ENCODE assay signal across 8 cellular contexts in the genomic region with DNA sequence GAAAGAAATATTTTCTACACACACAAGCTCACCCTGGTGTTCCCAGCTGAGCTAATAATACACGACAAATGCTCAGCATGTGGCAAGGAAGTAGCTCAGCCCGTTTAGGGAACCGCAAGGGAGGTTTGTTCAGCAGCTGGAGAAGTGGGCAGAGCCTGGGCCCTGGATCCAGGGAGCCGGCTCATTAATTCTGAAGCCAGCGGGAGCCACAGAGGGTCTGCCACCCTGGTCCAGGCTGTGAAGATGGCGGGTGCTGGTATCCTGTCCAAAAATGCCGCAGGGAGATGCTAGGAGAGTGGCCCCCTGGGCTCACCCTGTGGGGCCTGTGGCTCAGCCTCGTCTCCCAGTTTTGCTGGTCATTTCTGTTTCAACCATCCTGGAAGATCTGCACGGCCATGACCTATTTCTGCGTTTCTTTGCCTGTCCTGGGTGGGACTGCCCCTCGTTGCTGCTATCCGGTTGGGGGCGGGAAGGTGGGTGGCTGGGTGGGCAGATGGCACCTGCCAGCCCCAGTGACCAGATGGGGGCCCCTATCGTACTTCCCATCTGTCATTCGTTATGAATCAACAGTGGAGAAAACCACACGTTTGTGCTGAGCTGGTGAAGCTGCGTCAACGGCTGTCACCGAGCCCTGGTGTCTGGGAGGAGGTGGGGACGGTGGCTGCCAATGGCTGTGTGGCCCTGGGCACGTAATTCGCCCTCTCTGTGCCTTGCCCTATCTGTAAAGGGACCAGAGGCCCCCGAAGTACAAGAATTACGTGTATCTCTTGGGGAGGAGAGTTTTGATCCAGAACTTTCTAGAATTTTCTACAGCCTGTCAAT. TPM values are rescaled to one million over a fixed set of nuclear protein-coding genes. Genes with fewer than 3 reads are reported as not detected.
DNase-seq lines count a peak whose midpoint lies in the region; ATAC-seq, FAIRE-seq and TF ChIP-seq lines count a peak whose summit lies in the region.

No MANE protein-coding gene starts in this region.

- no peak overlapping the region for H2BK15ac ChIP-seq in H1 (ENCODE audit: low read length)

- TF ChIP-seq CTCF in H1 (IDR thresholded peaks at IDR 0.05; ENCODE audit: control extremely low read depth in 1 of 3, insufficient read depth in 1 of 3, low read depth in 1 of 3, low read length in 3 of 3), result no peak
- TF ChIP-seq CTCF in uterus (IDR thresholded peaks at IDR 0.05), result no peak

- no peak overlapping the region for H2BK120ac ChIP-seq in H1 (replicated peaks; ENCODE audit: low read depth, low read length)

- no peak overlapping the region for H3K14ac ChIP-seq in H1 (ENCODE audit: insufficient read length)

- peaks cover 15% of the 10 kb centered on the region for H3K4me1 ChIP-seq in CD8-positive, alpha-beta memory T cell (ENCODE audit: insufficient read depth, low read length)
- peaks cover 0 to 4% (median 0%) of the 10 kb centered on the region in 4 experiments; a peak in 1 of 7 replicates for H3K4me1 ChIP-seq in H1 (replicated peaks in 1 of 4; ENCODE audit: control insufficient read depth in 3 of 4, insufficient read depth in 4 of 4, low read length in 3 of 4)
- peaks cover 0 to 5% of the 10 kb centered on the region in 2 donors for H3K4me1 ChIP-seq in uterus

- H3K4me1 Mint-ChIP-seq in CD8-positive, alpha-beta memory T cell, result peaks cover 20 to 31% (median 21%) of the 10 kb centered on the region in 3 donors
- peaks cover 34% of the 10 kb centered on the region for H3K4me1 Mint-ChIP-seq in activated CD4-positive, alpha-beta memory T cell treated with anti-CD3 and anti-CD28 coated beads for 36 hours (ENCODE audit: low read depth)

- DNase-seq in CD8-positive, alpha-beta memory T cell, result peak; percentile 57 to 84 (median 77)
- DNase-seq in NCI-H2196 (lab: John Stamatoyannopoulos, UW; ENCODE audit: unreplicated experiment) (peak; percentile 48), H1 (ENCODE audit: low read depth in 1 of 2, low spot score in 2 of 2) (no peak), renal cortical epithelial cell (ENCODE audit: low read depth) (peak; percentile 58), uterus (no peak), NCI-H2227 treated with DMSO at 0.1 percent for 48 hours (lab: John Stamatoyannopoulos, UW) (no peak)
- DNase-seq in activated CD4-positive, alpha-beta memory T cell treated with anti-CD3 and anti-CD28 coated beads for 36 hours, result peak; percentile 95

- H3K23me2 ChIP-seq in H1 (ENCODE audit: low read depth, low read length), result no peaks in the 10 kb centered on the region

- peaks cover 3 to 11% of the 10 kb centered on the region in 2 donors for H3K27me3 Mint-ChIP-seq in CD8-positive, alpha-beta memory T cell
- H3K27me3 Mint-ChIP-seq in activated CD4-positive, alpha-beta memory T cell treated with anti-CD3 and anti-CD28 coated beads for 36 hours, result no peaks in the 10 kb centered on the region

- H3K23ac ChIP-seq in H1 (ENCODE audit: insufficient read length), result no peak overlapping the region

- no peak overlapping the region for H2AFZ ChIP-seq in H1 (ENCODE audit: low read length)

- H2BK12ac ChIP-seq in H1 (ENCODE audit: low read depth, low read length), result peak overlapping the region; percentile 27; the same call in 1 of the 2 replicates

- no peak overlapping the region for H3K4ac ChIP-seq in H1 (replicated peaks; ENCODE audit: insufficient read length, low read depth, low read length)

- no peak overlapping the region for H4K5ac ChIP-seq in H1 (ENCODE audit: insufficient read length, low read depth, low read length)

- TF ChIP-seq RAD21 in H1 (IDR thresholded peaks at IDR 0.05 in 1 of 2, conservative IDR thresholded peaks at IDR 0.05 in 1 of 2; ENCODE audit: low read depth in 2 of 2, low read length in 2 of 2), result no peak

- no peaks in the 10 kb centered on the region for H3K79me1 ChIP-seq in H1 (ENCODE audit: low read depth, low read length)

- H4K8ac ChIP-seq in H1 (ENCODE audit: extremely low read depth, insufficient read depth, low read length), result no peak overlapping the region

- no peaks in the 10 kb centered on the region for H3K9me3 Mint-ChIP-seq in CD8-positive, alpha-beta memory T cell
- H3K9me3 Mint-ChIP-seq in activated CD4-positive, alpha-beta memory T cell treated with anti-CD3 and anti-CD28 coated beads for 36 hours, result no peaks in the 10 kb centered on the region

- H2BK20ac ChIP-seq in H1 (ENCODE audit: low read length), result no peak overlapping the region

- H3K4me2 ChIP-seq in H1 (ENCODE audit: insufficient read depth in 1 of 2, low read depth in 2 of 2, low read length in 2 of 2), result no peak overlapping the region

- no peaks in the 10 kb centered on the region for H3K36me3 ChIP-seq in CD8-positive, alpha-beta memory T cell (ENCODE audit: insufficient read depth, low read length)
- no peaks in the 10 kb centered on the region for H3K36me3 ChIP-seq in H1 (ENCODE audit: control insufficient read depth in 2 of 4, insufficient read depth in 4 of 4, low read length in 3 of 4)
- no peaks in the 10 kb centered on the region for H3K36me3 ChIP-seq in uterus

- peak; percentile 54 for ATAC-seq in GM21737 (IDR thresholded peaks at IDR 0.05; ENCODE audit: unreplicated experiment)

- no peaks in the 10 kb centered on the region for H3K79me2 ChIP-seq in H1 (ENCODE audit: control insufficient read depth in 1 of 2, insufficient read depth in 2 of 2, low read length in 2 of 2)

- POLR2A ChIA-PET in CD8-positive, alpha-beta memory T cell (lab: Charles Lee), result no interaction called here
- POLR2A ChIA-PET in activated CD4-positive, alpha-beta memory T cell treated with anti-CD3 and anti-CD28 coated beads for 36 hours (lab: Charles Lee), result interaction anchor here (1.2 to 1.3 kb wide), 2 partner anchors 9 to 10 kb away, joined by 3 to 4 read pairs; no protein-coding TSS in a partner anchor
- POLR2A ChIA-PET in H1 (lab: Charles Lee; ENCODE audit: partially characterized antibody), result no interaction called here

- peak overlapping the region; percentile 10 to 80 (median 74) for H3K4me3 Mint-ChIP-seq in CD8-positive, alpha-beta memory T cell
- peak overlapping the region; percentile 42 for H3K4me3 Mint-ChIP-seq in activated CD4-positive, alpha-beta memory T cell treated with anti-CD3 and anti-CD28 coated beads for 36 hours

- FAIRE-seq in H1 (lab: Jason Lieb, UNC), result no peak

- H2AK5ac ChIP-seq in H1 (ENCODE audit: low read depth, low read length), result no peak overlapping the region; the same call in 1 of the 2 replicates

- no peaks in the 10 kb centered on the region for H3K9me3 ChIP-seq in CD8-positive, alpha-beta memory T cell (ENCODE audit: low read length)
- H3K9me3 ChIP-seq in H1 (ENCODE audit: insufficient read depth in 2 of 2, low read depth in 1 of 2, low read length in 1 of 2) (no peaks in the 10 kb centered on the region), uterus (no peaks in the 10 kb centered on the region)

- no peaks in the 10 kb centered on the region for H3K36me3 Mint-ChIP-seq in CD8-positive, alpha-beta memory T cell
- peaks cover 4% of the 10 kb centered on the region for H3K36me3 Mint-ChIP-seq in activated CD4-positive, alpha-beta memory T cell treated with anti-CD3 and anti-CD28 coated beads for 36 hours

- H2BK5ac ChIP-seq in H1 (ENCODE audit: low read depth, low read length), result no peak overlapping the region

- no peaks in the 10 kb centered on the region for H4K20me1 ChIP-seq in H1 (replicated peaks in 1 of 2; ENCODE audit: control insufficient read depth in 1 of 2, insufficient read depth in 2 of 2, low read length in 2 of 2)

- CTCF ChIA-PET in CD8-positive, alpha-beta memory T cell (lab: Charles Lee), result interaction anchor here (0.9 to 5.5 kb wide), 2 partner anchors 25 to 32 kb away, joined by 3 to 33 read pairs; no protein-coding TSS in a partner anchor
- CTCF ChIA-PET in activated CD4-positive, alpha-beta memory T cell treated with anti-CD3 and anti-CD28 coated beads for 36 hours (lab: Charles Lee), result interaction anchor here (1.0 to 4.5 kb wide), 5 partner anchors 10 to 29 kb away, joined by 4 to 24 read pairs (median 4); no protein-coding TSS in a partner anchor
- CTCF ChIA-PET in H1 (lab: Charles Lee; ENCODE audit: partially characterized antibody), result interaction anchor here (0.6 to 10.8 kb wide), 5 partner anchors 9 to 167 kb away, joined by 3 to 166 read pairs (median 3); no protein-coding TSS in a partner anchor

- peak overlapping the region; percentile 72 to 99 (median 95) for H3K27ac Mint-ChIP-seq in CD8-positive, alpha-beta memory T cell
- H3K27ac Mint-ChIP-seq in activated CD4-positive, alpha-beta memory T cell treated with anti-CD3 and anti-CD28 coated beads for 36 hours, result peak overlapping the region; percentile 85

- peaks cover 3% of the 10 kb centered on the region for H3K27me3 ChIP-seq in CD8-positive, alpha-beta memory T cell (ENCODE audit: insufficient read depth, low read length, poor library complexity, severe bottlenecking)
- no peaks in the 10 kb centered on the region for H3K27me3 ChIP-seq in H1 (replicated peaks in 1 of 4; ENCODE audit: control insufficient read depth in 3 of 4, extremely low read depth in 1 of 4, insufficient read depth in 3 of 4, low read length in 3 of 4)
- no peaks in the 10 kb centered on the region for H3K27me3 ChIP-seq in uterus

- H3K18ac ChIP-seq in H1 (ENCODE audit: extremely low read depth, low read length), result no peak overlapping the region; the same call in 1 of the 2 replicates

- WGBS in H1 (ENCODE audit: extremely low coverage in 1 of 2, insufficient coverage in 1 of 2, insufficient read length in 1 of 2, insufficient replicate concordance in 2 of 2, low coverage in 1 of 2, low lambda C conversion rate in 2 of 2, missing lambda C conversion rate in 1 of 2), 2 experiments, result 75% methylated on average over 22 of the region's 24 CpGs; no CpG with 5 or more reads in 1 of the 2 experiments

- H3K4me3 ChIP-seq in CD8-positive, alpha-beta memory T cell (ENCODE audit: low read length), result peak overlapping the region; percentile 20
- no peak overlapping the region for H3K4me3 ChIP-seq in H1 (ENCODE audit: extremely low read depth in 1 of 4, insufficient read depth in 2 of 4, low read depth in 3 of 4, low read length in 4 of 4)
- no peak overlapping the region for H3K4me3 ChIP-seq in uterus

- no peak overlapping the region for H4K91ac ChIP-seq in H1 (replicated peaks; ENCODE audit: insufficient read length, low read length)

- intact Hi-C loops in activated CD4-positive, alpha-beta memory T cell treated with anti-CD3 and anti-CD28 coated beads for 36 hours (cut with micrococcal nuclease), result loop anchor here (1.0 to 2.0 kb wide), 3 partner anchors 9 to 46 kb away; partner anchors contain the start of gene S1PR4
- intact Hi-C loops in uterus (cut with DNase I; ENCODE audit: low total_unique reads), result no loop called here

- H3K27ac ChIP-seq in CD8-positive, alpha-beta memory T cell (ENCODE audit: low read depth, low read length), result peak overlapping the region; percentile 29
- H3K27ac ChIP-seq in H1 (ENCODE audit: low read depth, low read length) (no peak overlapping the region), uterus (peak overlapping the region in 1 of 2 donors; percentile 24)

- no peak for TF ChIP-seq POLR2A in H1 (IDR thresholded peaks at IDR 0.05; ENCODE audit: control extremely low read depth in 1 of 2, low read depth in 2 of 2, low read length in 2 of 2)
- no peak for TF ChIP-seq POLR2A in uterus (IDR thresholded peaks at IDR 0.05)

- no peak for TF ChIP-seq EP300 in H1 (IDR thresholded peaks at IDR 0.05; ENCODE audit: borderline replicate concordance in 1 of 2, low read depth in 2 of 2, low read length in 2 of 2)

- no peak overlapping the region for H3K9ac ChIP-seq in H1 (replicated peaks in 1 of 4; ENCODE audit: extremely low read depth in 1 of 4, low read depth in 3 of 4, low read length in 3 of 4)

- H3K56ac ChIP-seq in H1 (replicated peaks; ENCODE audit: insufficient read length, low read depth, low read length), result no peak overlapping the region

RNA-seq across cellular contexts. Expression of gene GNA15, which starts 2.7 kb away (rescaled TPM):
- 1 to 10 TPM; 2.6 to 3.9 TPM for total RNA-seq in CD8-positive, alpha-beta memory T cell
- 0.59 TPM for polyA plus RNA-seq in CD8-positive, alpha-beta memory T cell
- 10 to 100 TPM; 78.4 to 79.5 TPM for total RNA-seq in activated CD4-positive, alpha-beta memory T cell treated with anti-CD3 and anti-CD28 coated beads for 36 hours
- 0.25 and 0.26 TPM in 2 replicates for total RNA-seq in H1 (2021; fragmentation: NEBNext Ultra II Directional; extraction: Animal tissue kit (Norgen Biotek cat#: 25700))
- 0.36 and 0.45 TPM in 2 replicates for polyA plus RNA-seq in H1 (2011; rRNA removed)
- 0.61 TPM for polyA plus RNA-seq in H1 (2011; cell fraction: cytosol; rRNA removed)
- polyA plus RNA-seq in H1 (2011; cell fraction: nucleus; rRNA removed), result 0.16 TPM
- polyA plus RNA-seq in H1 (2012, experiment 1 of 2), result 0.13 to 0.46 TPM (median 0.29 TPM) in 3 of 4 replicates, not detected in the other
- polyA plus RNA-seq in H1 (2012, experiment 2 of 2), result 0.14 TPM
- polyA plus RNA-seq in H1 (2013, experiment 1 of 2), result 0.36 TPM
- 0.40 TPM for polyA plus RNA-seq in H1 (2013, experiment 2 of 2)
- 0.07 and 0.13 TPM in 2 replicates for polyA minus RNA-seq in H1 (2011; rRNA and poly(A)+ RNA removed)
- not detected for polyA minus RNA-seq in H1 (2011; cell fraction: cytosol; rRNA and poly(A)+ RNA removed)
- not detected for polyA minus RNA-seq in H1 (2011; cell fraction: nucleus; rRNA and poly(A)+ RNA removed)
- 2.1 TPM in 1 of 2 replicates, not detected in the other for total RNA-seq in renal cortical epithelial cell
- 1 to 10 TPM; 1.2 to 7.2 (median 2.9) TPM for total RNA-seq in uterus

RNA-seq across cellular contexts. Expression of gene GNA11, which starts 39.0 kb away (rescaled TPM):
- 1 to 10 TPM; 5.8 TPM for total RNA-seq in CD8-positive, alpha-beta memory T cell
- 0.10 TPM for polyA plus RNA-seq in CD8-positive, alpha-beta memory T cell
- 10 to 100 TPM in 1 of 2 experiments, 1 to 10 TPM in 1; 6.3 to 11.6 TPM for total RNA-seq in activated CD4-positive, alpha-beta memory T cell treated with anti-CD3 and anti-CD28 coated beads for 36 hours
- total RNA-seq in H1 (2021; fragmentation: NEBNext Ultra II Directional; extraction: Animal tissue kit (Norgen Biotek cat#: 25700)), result 19.9 and 21.1 TPM in 2 replicates
- 6.2 and 13.6 TPM in 2 replicates for polyA plus RNA-seq in H1 (2011; rRNA removed)
- 10.8 TPM for polyA plus RNA-seq in H1 (2011; cell fraction: cytosol; rRNA removed)
- polyA plus RNA-seq in H1 (2011; cell fraction: nucleus; rRNA removed), result 19.0 TPM
- polyA plus RNA-seq in H1 (2012, experiment 1 of 2), result 13.5 to 20.6 TPM (median 17.0 TPM) in 4 replicates
- 13.5 TPM for polyA plus RNA-seq in H1 (2012, experiment 2 of 2)
- 18.3 TPM for polyA plus RNA-seq in H1 (2013, experiment 1 of 2)
- polyA plus RNA-seq in H1 (2013, experiment 2 of 2), result 17.5 TPM
- polyA minus RNA-seq in H1 (2011; rRNA and poly(A)+ RNA removed), result 4.9 and 7.8 TPM in 2 replicates
- polyA minus RNA-seq in H1 (2011; cell fraction: cytosol; rRNA and poly(A)+ RNA removed), result 10.4 TPM
- polyA minus RNA-seq in H1 (2011; cell fraction: nucleus; rRNA and poly(A)+ RNA removed), result 6.6 TPM
- 76.2 and 80.7 TPM in 2 replicates for total RNA-seq in renal cortical epithelial cell
- 10 to 100 TPM in 3 of 4 donors, 1 to 10 TPM in 1; 8.5 to 71.8 (median 27.7) TPM for total RNA-seq in uterus

RNA-seq across cellular contexts. Expression of gene S1PR4, which starts 45.4 kb away (rescaled TPM):
- total RNA-seq in CD8-positive, alpha-beta memory T cell, result 10 to 100 TPM; 64.3 to 68.9 TPM
- polyA plus RNA-seq in CD8-positive, alpha-beta memory T cell, result 494 TPM
- total RNA-seq in activated CD4-positive, alpha-beta memory T cell treated with anti-CD3 and anti-CD28 coated beads for 36 hours, result 10 to 100 TPM; 32.7 to 34.0 TPM
- total RNA-seq in H1 (2021; fragmentation: NEBNext Ultra II Directional; extraction: Animal tissue kit (Norgen Biotek cat#: 25700)), result not detected in 2 replicates
- 0.05 TPM in 1 of 2 replicates, not detected in the other for polyA plus RNA-seq in H1 (2011; rRNA removed)
- not detected for polyA plus RNA-seq in H1 (2011; cell fraction: cytosol; rRNA removed)
- polyA plus RNA-seq in H1 (2011; cell fraction: nucleus; rRNA removed), result not detected
- not detected in 4 replicates for polyA plus RNA-seq in H1 (2012, experiment 1 of 2)
- polyA plus RNA-seq in H1 (2012, experiment 2 of 2), result not detected
- polyA plus RNA-seq in H1 (2013, experiment 1 of 2), result not detected
- polyA plus RNA-seq in H1 (2013, experiment 2 of 2), result not detected
- polyA minus RNA-seq in H1 (2011; rRNA and poly(A)+ RNA removed), result not detected in 2 replicates
- polyA minus RNA-seq in H1 (2011; cell fraction: cytosol; rRNA and poly(A)+ RNA removed), result not detected
- not detected for polyA minus RNA-seq in H1 (2011; cell fraction: nucleus; rRNA and poly(A)+ RNA removed)
- total RNA-seq in renal cortical epithelial cell (0.10 TPM in 1 of 2 replicates, not detected in the other), uterus (1 to 10 TPM in 2 of 4 donors, not detected in 2; 1.3 to 2.0 TPM)

RNA-seq across cellular contexts. Expression of gene NCLN, which starts 52.5 kb away (rescaled TPM):
- total RNA-seq in CD8-positive, alpha-beta memory T cell, result 10 to 100 TPM; 94.7 to 96.0 TPM
- polyA plus RNA-seq in CD8-positive, alpha-beta memory T cell, result 47.4 TPM
- 10 to 100 TPM; 47.0 to 50.9 TPM for total RNA-seq in activated CD4-positive, alpha-beta memory T cell treated with anti-CD3 and anti-CD28 coated beads for 36 hours
- total RNA-seq in H1 (2021; fragmentation: NEBNext Ultra II Directional; extraction: Animal tissue kit (Norgen Biotek cat#: 25700)), result 103 and 105 TPM in 2 replicates
- polyA plus RNA-seq in H1 (2011; rRNA removed), result 89.2 and 119 TPM in 2 replicates
- polyA plus RNA-seq in H1 (2011; cell fraction: cytosol; rRNA removed), result 75.6 TPM
- 144 TPM for polyA plus RNA-seq in H1 (2011; cell fraction: nucleus; rRNA removed)
- 69.2 to 103 TPM (median 103 TPM) in 4 replicates for polyA plus RNA-seq in H1 (2012, experiment 1 of 2)
- polyA plus RNA-seq in H1 (2012, experiment 2 of 2), result 80.4 TPM
- 121 TPM for polyA plus RNA-seq in H1 (2013, experiment 1 of 2)
- 121 TPM for polyA plus RNA-seq in H1 (2013, experiment 2 of 2)
- polyA minus RNA-seq in H1 (2011; rRNA and poly(A)+ RNA removed), result 50.0 and 55.6 TPM in 2 replicates
- 68.7 TPM for polyA minus RNA-seq in H1 (2011; cell fraction: cytosol; rRNA and poly(A)+ RNA removed)
- 52.1 TPM for polyA minus RNA-seq in H1 (2011; cell fraction: nucleus; rRNA and poly(A)+ RNA removed)
- total RNA-seq in renal cortical epithelial cell, result 39.4 and 72.6 TPM in 2 replicates
- 10 to 100 TPM; 19.2 to 37.3 (median 28.2) TPM for total RNA-seq in uterus

Comparison
In these comparisons a context has a peak if more than half of its experiments do, and no peak if none do; other contexts are left out.
1. DNase-seq: peak in CD8-positive, alpha-beta memory T cell (5 of 5), NCI-H2196 (single experiment), activated CD4-positive, alpha-beta memory T cell treated with anti-CD3 and anti-CD28 coated beads for 36 hours (single experiment) and renal cortical epithelial cell (single experiment); none in H1 (0 of 2), uterus (0 of 2) and NCI-H2227 treated with DMSO at 0.1 percent for 48 hours (single experiment).
2. RNA of gene GNA15, which starts 2.7 kb away (total RNA-seq): 78.4 to 79.5 TPM in activated CD4-positive, alpha-beta memory T cell treated with anti-CD3 and anti-CD28 coated beads for 36 hours; 2.6 to 3.9 TPM in CD8-positive, alpha-beta memory T cell, 1.2 to 7.2 TPM in uterus, 0.25 to 0.26 TPM in H1 and 2.1 TPM in renal cortical epithelial cell; every median in the first group is over 4 times any median in the second.
3. RNA of gene S1PR4, which starts 45.4 kb away (total RNA-seq): 64.3 to 68.9 TPM in CD8-positive, alpha-beta memory T cell and 32.7 to 34.0 TPM in activated CD4-positive, alpha-beta memory T cell treated with anti-CD3 and anti-CD28 coated beads for 36 hours; 1.3 to 2.0 TPM in uterus, 0.10 TPM in renal cortical epithelial cell and not detected in H1; every median in the first group is over 10 times any median in the second.